Comparison of ENCODE assay signal across 22 cellular contexts in genomic region chr1:200897188-200897710, GRCh38. TPM values are rescaled to one million over a fixed set of nuclear protein-coding genes. Genes with fewer than 3 reads are reported as not detected.
A peak's percentile ranks its signal among the peaks of the same experiment; 100 is the strongest.
DNase-seq lines count a peak whose midpoint lies in the region; ATAC-seq and TF ChIP-seq lines count a peak whose summit lies in the region.
"Had no signal": no experiment of that assay in that cellular context is flagged by ENCODE, and none has a peak within 500 bp of the region (broad histone marks: within the 10 kb centered on the region; RNA-seq: fewer than 3 reads in every experiment).

No MANE protein-coding gene starts in this region.

- H3K36me3 Mint-ChIP-seq in chondrocyte (ENCODE audit: low read depth): peaks cover 7% of the 10 kb centered on the region
- H3K36me3 Mint-ChIP-seq: activated naive CD4-positive, alpha-beta T cell treated with anti-CD3 and anti-CD28 coated beads, Interleukin-2, amount 50 U/mL, for 72 hours had no signal

- intact Hi-C loops in lower lobe of right lung (cut with DNase I): no loop called here

- peaks cover 55% of the 10 kb centered on the region for H3K4me1 ChIP-seq in HUES64 (ENCODE audit: insufficient read depth, low read length)
- peaks cover 68% of the 10 kb centered on the region for H3K4me1 ChIP-seq in mucosa of stomach (ENCODE audit: control insufficient read depth, insufficient read depth, low read length)
- H3K4me1 ChIP-seq in suprapubic skin: peaks cover 50% of the 10 kb centered on the region
- no peaks in the 10 kb centered on the region for H3K4me1 ChIP-seq in lower lobe of right lung
- H3K4me1 ChIP-seq: gastrocnemius medialis, right atrium auricular region had no signal

- no peak for TF ChIP-seq EP300 in suprapubic skin (IDR thresholded peaks at IDR 0.05)

- peaks cover 50% of the 10 kb centered on the region for H3K36me3 ChIP-seq in HUES64 (ENCODE audit: insufficient read depth, low read length)
- H3K36me3 ChIP-seq in mucosa of stomach (ENCODE audit: control insufficient read depth, insufficient read depth, low read length): peaks cover 32% of the 10 kb centered on the region
- peaks cover 23% of the 10 kb centered on the region for H3K36me3 ChIP-seq in suprapubic skin
- no peaks in the 10 kb centered on the region for H3K36me3 ChIP-seq in lower lobe of right lung
- H3K36me3 ChIP-seq: gastrocnemius medialis, right atrium auricular region had no signal

- ATAC-seq in GM18868 (IDR thresholded peaks at IDR 0.05; ENCODE audit: unreplicated experiment) (no peak), lower lobe of right lung (no peak)
- ATAC-seq: activated T-cell treated with anti-CD3 and anti-CD28 coated beads, Interleukin-2, amount 50 U/mL, for 72 hours; gastrocnemius medialis; SK-N-SH treated with all-trans-retinoic acid at 6 μM for 48 hours had no signal

- TF ChIP-seq POLR2A in suprapubic skin (IDR thresholded peaks at IDR 0.05): no peak

- H3K9me3 ChIP-seq in HUES64 (ENCODE audit: insufficient read depth, low read depth, low read length): no peaks in the 10 kb centered on the region
- no peaks in the 10 kb centered on the region for H3K9me3 ChIP-seq in mucosa of stomach (ENCODE audit: control insufficient read depth, low read length)
- H3K9me3 ChIP-seq in suprapubic skin: no peaks in the 10 kb centered on the region
- H3K9me3 ChIP-seq in lower lobe of right lung: no peaks in the 10 kb centered on the region
- H3K9me3 ChIP-seq: gastrocnemius medialis, right atrium auricular region had no signal

- H3K4me1 Mint-ChIP-seq in chondrocyte (ENCODE audit: low read depth): peaks cover 63% of the 10 kb centered on the region

- H3K27me3 Mint-ChIP-seq in chondrocyte (ENCODE audit: low read depth): no peaks in the 10 kb centered on the region
- H3K27me3 Mint-ChIP-seq: type B pancreatic cell had no signal

- H3K4me3 Mint-ChIP-seq in chondrocyte (ENCODE audit: unreplicated experiment): no peak overlapping the region
- H3K4me3 Mint-ChIP-seq: activated T-cell treated with anti-CD3 and anti-CD28 coated beads, Interleukin-2, amount 50 U/mL, for 72 hours had no signal

- no peaks in the 10 kb centered on the region for H3K27me3 ChIP-seq in HUES64 (ENCODE audit: insufficient read depth, low read length)
- no peaks in the 10 kb centered on the region for H3K27me3 ChIP-seq in mucosa of stomach (ENCODE audit: control insufficient read depth, insufficient read depth, low read length)
- peaks cover 13% of the 10 kb centered on the region for H3K27me3 ChIP-seq in suprapubic skin
- H3K27me3 ChIP-seq in lower lobe of right lung (ENCODE audit: low read depth): no peaks in the 10 kb centered on the region
- H3K27me3 ChIP-seq: right atrium auricular region had no signal

- H3K9me3 Mint-ChIP-seq in chondrocyte (ENCODE audit: low read depth): no peaks in the 10 kb centered on the region
- H3K9me3 Mint-ChIP-seq: activated naive CD4-positive, alpha-beta T cell treated with anti-CD3 and anti-CD28 coated beads, Interleukin-2, amount 50 U/mL, for 72 hours; activated T-cell treated with anti-CD3 and anti-CD28 coated beads, Interleukin-2, amount 50 U/mL, for 72 hours; type B pancreatic cell had no signal

- H3K9ac ChIP-seq in HUES64 (ENCODE audit: low read depth, low read length): no peak overlapping the region
- peak overlapping the region; percentile 42 for H3K9ac ChIP-seq in mucosa of stomach (ENCODE audit: low read length)

- TF ChIP-seq CTCF in chondrocyte (IDR thresholded peaks at IDR 0.05) (no peak), suprapubic skin (IDR thresholded peaks at IDR 0.05) (no peak), lower lobe of right lung (IDR thresholded peaks at IDR 0.05) (no peak)

- H3K4me3 ChIP-seq in HUES64 (ENCODE audit: low read length): no peak overlapping the region
- peak overlapping the region; percentile 67 for H3K4me3 ChIP-seq in mucosa of stomach (ENCODE audit: low read length)
- peak overlapping the region; percentile 54 for H3K4me3 ChIP-seq in suprapubic skin
- no peak overlapping the region for H3K4me3 ChIP-seq in lower lobe of right lung
- H3K4me3 ChIP-seq: gastrocnemius medialis, right atrium auricular region had no signal

- H3K27ac Mint-ChIP-seq in chondrocyte (ENCODE audit: unreplicated experiment): no peak overlapping the region
- H3K27ac Mint-ChIP-seq: activated naive CD4-positive, alpha-beta T cell treated with anti-CD3 and anti-CD28 coated beads, Interleukin-2, amount 50 U/mL, for 72 hours; activated T-cell treated with anti-CD3 and anti-CD28 coated beads, Interleukin-2, amount 50 U/mL, for 72 hours had no signal

- DNase-seq in chondrocyte (ENCODE audit: low spot score) (peak; percentile 22), suprapubic skin (ENCODE audit: low spot score in 2 of 2) (no peak), lower lobe of right lung (no peak)
- no peak for DNase-seq in stimulated activated CD4-positive, alpha-beta T cell treated with anti-CD3 and anti-CD28 coated beads, Interleukin-12 subunit alpha, Interleukin-12 subunit beta, amount 100 ng/mL, for 4 hours
- DNase-seq: activated CD4-positive, alpha-beta T cell treated with anti-CD3 and anti-CD28 coated beads for 1 hour; activated T-cell treated with anti-CD3 and anti-CD28 coated beads, Interleukin-2, amount 50 U/mL, for 72 hours; COR-L47; cortex of kidney; gastrocnemius medialis; MM.1S; nucleus accumbens; stimulated activated naive CD4-positive, alpha-beta T cell treated with Interleukin-2 at 50 U/mL for 16 hours; T1000 had no signal

- WGBS in HUES64: 94% methylated on average over 6 of the region's 6 CpGs
- WGBS in suprapubic skin: 97% methylated on average over 6 of the region's 6 CpGs

- H3K27ac ChIP-seq in HUES64 (ENCODE audit: low read depth, low read length) (0 out of 2 replicates have a peak overlapping the region, but pooled peaks have one; percentile 25), suprapubic skin (no peak overlapping the region), lower lobe of right lung (no peak overlapping the region)
- H3K27ac ChIP-seq: gastrocnemius medialis, right atrium auricular region had no signal

RNA-seq across cellular contexts. Expression of gene INAVA, which starts 2.5 kb away (rescaled TPM):
- polyA plus RNA-seq in HUES64 (2013, experiment 1 of 2): 35.2 TPM
- polyA plus RNA-seq in HUES64 (2013, experiment 2 of 2): 30.7 TPM
- total RNA-seq in chondrocyte (3.8 to 6.8 TPM (median 5.0 TPM) in 3 replicates), suprapubic skin (100 to 1,000 TPM; 110 to 137 (median 117) TPM), lower lobe of right lung (7.8 TPM)
- total RNA-seq: activated T-cell treated with anti-CD3 and anti-CD28 coated beads, Interleukin-2, amount 50 U/mL, for 72 hours; right atrium auricular region had no signal
- polyA plus RNA-seq: endothelial cell of umbilical vein had no signal

RNA-seq across cellular contexts. Expression of gene GPR25, which starts 24.5 kb away (rescaled TPM):
- polyA plus RNA-seq in HUES64 (2013, experiment 1 of 2): not detected
- not detected for polyA plus RNA-seq in HUES64 (2013, experiment 2 of 2)
- total RNA-seq in chondrocyte: not detected in 3 replicates
- total RNA-seq in suprapubic skin: not detected
- 0.62 TPM for total RNA-seq in lower lobe of right lung
- total RNA-seq: activated CD8-positive, alpha-beta memory T cell treated with anti-CD3 and anti-CD28 coated beads for 36 hours; activated naive CD4-positive, alpha-beta T cell treated with anti-CD3 and anti-CD28 coated beads, Interleukin-2, amount 50 U/mL, for 72 hours; activated T-cell treated with anti-CD3 and anti-CD28 coated beads, Interleukin-2, amount 50 U/mL, for 72 hours; endothelial cell of umbilical vein; right atrium auricular region had no signal
- polyA plus RNA-seq: endothelial cell of umbilical vein had no signal

Comparison
In these comparisons a context has a peak if more than half of its experiments do, and no peak if none do; other contexts are left out.
1. H3K4me3 ChIP-seq: peak in mucosa of stomach (single experiment) and suprapubic skin (single experiment); none in HUES64 (single experiment) and lower lobe of right lung (single experiment).
2. RNA of gene INAVA, which starts 2.5 kb away (total RNA-seq): 110 to 137 TPM in suprapubic skin; 7.8 TPM in lower lobe of right lung (single experiment) and 3.8 to 6.8 TPM in chondrocyte; every median in the first group is over 10 times any median in the second.